ENCODE assay signal across 10 cellular contexts in genomic region chr11:12737024-12737423, GRCh38.
"Had no signal": no experiment of that assay in that cellular context is flagged by ENCODE, and none has a peak within 500 bp of the region (broad histone marks: within the 10 kb centered on the region; RNA-seq: fewer than 3 reads in every experiment).

No MANE protein-coding gene starts in this region.

- H3K4me1 Mint-ChIP-seq: IgD-negative memory B cell had no signal

- H3K4me3 ChIP-seq: GM23248, HAP-1 had no signal

- H3K9me3 Mint-ChIP-seq: HFFc6 had no signal

- H3K27ac ChIP-seq: GM23248, HL-60 had no signal

- H3K36me3 Mint-ChIP-seq: IgD-negative memory B cell had no signal

- H3K36me3 ChIP-seq: HAP-1 had no signal

- H3K9me3 ChIP-seq: HAP-1 had no signal

- H2AFZ ChIP-seq: GM23248 had no signal

- ATAC-seq: HCT116, HepG2 had no signal

- H3K4me3 Mint-ChIP-seq: HFFc6, IgD-negative memory B cell had no signal

- H3K27ac Mint-ChIP-seq: HFFc6, IgD-negative memory B cell had no signal

- FAIRE-seq: HepG2 had no signal

- DNase-seq: GM23248, GOT3, H7, HFFc6, KG1 had no signal

- H3K9ac ChIP-seq: GM23248 had no signal
